10 cellular contexts compared by ENCODE assay signal in the genomic region with DNA sequence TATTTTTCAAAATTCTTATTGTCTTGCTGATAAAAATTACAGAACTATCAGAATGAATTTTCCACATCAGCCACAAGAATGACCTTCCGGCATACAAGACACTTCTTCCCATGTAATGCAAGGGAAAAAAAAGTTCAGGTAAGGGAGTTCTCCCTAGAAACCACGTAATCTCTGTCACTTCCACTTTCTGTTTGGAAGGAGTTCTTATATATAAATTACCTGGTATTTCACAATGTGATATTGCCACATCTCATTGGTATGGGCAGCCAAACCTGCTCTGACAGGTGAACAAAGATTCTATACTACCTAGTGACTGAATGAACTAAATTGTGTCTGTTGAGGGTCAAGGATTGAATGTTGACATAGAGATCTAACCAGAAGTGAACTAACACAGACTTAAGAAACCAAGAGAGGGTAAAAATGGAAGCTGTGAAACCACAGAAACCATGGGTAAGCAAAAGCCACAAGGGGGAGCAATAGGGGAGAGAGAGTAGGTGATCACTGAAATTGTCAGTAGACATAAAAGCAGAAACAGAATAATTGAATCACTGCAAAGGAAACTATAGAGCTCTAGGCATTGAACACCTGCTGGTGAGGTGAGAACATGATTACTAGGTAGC.
DNase-seq lines count a peak whose midpoint lies in the region; ATAC-seq and TF ChIP-seq lines count a peak whose summit lies in the region.
"Had no signal": no experiment of that assay in that cellular context is flagged by ENCODE, and none has a peak within 500 bp of the region (broad histone marks: within the 10 kb centered on the region; RNA-seq: fewer than 3 reads in every experiment).

No MANE protein-coding gene starts in this region.

- H3K9me2 ChIP-seq in OCI-LY7 (ENCODE audit: insufficient read depth, low read length), result no peaks in the 10 kb centered on the region

- H3K4me1 ChIP-seq in OCI-LY7 (ENCODE audit: insufficient read depth, low read length, poor library complexity, severe bottlenecking), result no peaks in the 10 kb centered on the region
- no peaks in the 10 kb centered on the region for H3K4me1 ChIP-seq in mesendoderm (ENCODE audit: control insufficient read depth, low read depth, low read length)
- no peaks in the 10 kb centered on the region for H3K4me1 ChIP-seq in suprapubic skin

- no peak overlapping the region for H2BK15ac ChIP-seq in mesendoderm (replicated peaks; ENCODE audit: low read depth)

- no peak overlapping the region for H3K27ac Mint-ChIP-seq in activated CD8-positive, alpha-beta memory T cell treated with anti-CD3 and anti-CD28 coated beads, Interleukin-2, amount 10 ng/mL, durations not matched to agents 7 days and 5 days
- H3K27ac Mint-ChIP-seq: activated naive CD4-positive, alpha-beta T cell treated with anti-CD3 and anti-CD28 coated beads, Interleukin-2, amount 50 U/mL, for 72 hours had no signal

- no peak overlapping the region for H3K4ac ChIP-seq in mesendoderm (ENCODE audit: low read depth, low read length)

- CTCF ChIA-PET in OCI-LY7 (lab: Charles Lee; ENCODE audit: unreplicated experiment), result no interaction called here
- CTCF ChIA-PET in activated CD8-positive, alpha-beta memory T cell treated with anti-CD3 and anti-CD28 coated beads, Interleukin-2, amount 10 ng/mL, durations not matched to agents 7 days and 5 days (lab: Charles Lee), result no interaction called here

- H3K4me3 Mint-ChIP-seq in activated CD8-positive, alpha-beta memory T cell treated with anti-CD3 and anti-CD28 coated beads, Interleukin-2, amount 10 ng/mL, durations not matched to agents 7 days and 5 days, result no peak overlapping the region

- intact Hi-C loops in OCI-LY7 (cut with micrococcal nuclease; ENCODE audit: unreplicated experiment), result no loop called here

- no peak overlapping the region for H3K18ac ChIP-seq in mesendoderm (ENCODE audit: low read length)

- H3K27ac ChIP-seq in OCI-LY7 (ENCODE audit: low read depth, low read length, poor library complexity, severe bottlenecking) (no peak overlapping the region), mesendoderm (ENCODE audit: low read depth, low read length) (no peak overlapping the region), suprapubic skin (no peak overlapping the region)
- H3K27ac ChIP-seq: skin epidermis had no signal

- ATAC-seq in GM18873 (IDR thresholded peaks at IDR 0.05; ENCODE audit: low FRiP score, unreplicated experiment) (peak; percentile 86), HG03066 (IDR thresholded peaks at IDR 0.05; ENCODE audit: low read depth, unreplicated experiment) (peak; percentile 99)
- ATAC-seq in activated CD8-positive, alpha-beta memory T cell treated with anti-CD3 and anti-CD28 coated beads, Interleukin-2, amount 10 ng/mL, durations not matched to agents 7 days and 5 days, result no peak

- H3K79me2 ChIP-seq in OCI-LY7 (ENCODE audit: insufficient read depth, low read depth, low read length) (no peaks in the 10 kb centered on the region), mesendoderm (ENCODE audit: control insufficient read depth, insufficient read depth, low read length) (no peaks in the 10 kb centered on the region)

- no peaks in the 10 kb centered on the region for H3K79me1 ChIP-seq in mesendoderm (ENCODE audit: low read length)

- H3K56ac ChIP-seq in mesendoderm (ENCODE audit: low read length), result no peak overlapping the region

- WGBS in mesendoderm (ENCODE audit: extremely low coverage, insufficient coverage, low lambda C conversion rate), result no CpG with 5 or more reads among the region's 2 CpGs
- 59% methylated on average over 2 of the region's 2 CpGs for WGBS in suprapubic skin

- no peak overlapping the region for H2AK5ac ChIP-seq in mesendoderm (ENCODE audit: low read length)

- H3K9me3 Mint-ChIP-seq in activated CD8-positive, alpha-beta memory T cell treated with anti-CD3 and anti-CD28 coated beads, Interleukin-2, amount 10 ng/mL, durations not matched to agents 7 days and 5 days (ENCODE audit: low read depth), result peaks cover 12% of the 10 kb centered on the region

- no TSS peak for BruUV-seq in OCI-LY7 (replicated peaks; lab: Mats Ljungman, UMichigan)

- H3K36me3 ChIP-seq in OCI-LY7 (ENCODE audit: insufficient read depth, low read length), result no peaks in the 10 kb centered on the region
- no peaks in the 10 kb centered on the region for H3K36me3 ChIP-seq in mesendoderm (ENCODE audit: control insufficient read depth, insufficient read depth, low read length)
- H3K36me3 ChIP-seq in suprapubic skin, result no peaks in the 10 kb centered on the region

- H3K9ac ChIP-seq in mesendoderm (ENCODE audit: low read length), result no peak overlapping the region

- no peak overlapping the region for H3K4me2 ChIP-seq in OCI-LY7 (ENCODE audit: low read length)
- H3K4me2 ChIP-seq in mesendoderm (ENCODE audit: low read length), result no peak overlapping the region

- TF ChIP-seq CTCF in OCI-LY7 (conservative IDR thresholded peaks at IDR 0.05; ENCODE audit: low read length), result peak; percentile 69
- no peak for TF ChIP-seq CTCF in suprapubic skin (IDR thresholded peaks at IDR 0.05)

- DNase-seq in AML-193 (lab: John Stamatoyannopoulos, UW) (peak; percentile 1 to 35), OCI-LY7 (ENCODE audit: low spot score) (peak; percentile 8), mesendoderm (peak; percentile 71), suprapubic skin (ENCODE audit: low spot score in 2 of 2) (no peak), amniotic stem cell (lab: John Stamatoyannopoulos, UW) (no peak)
- no peak for DNase-seq in activated CD8-positive, alpha-beta memory T cell treated with anti-CD3 and anti-CD28 coated beads, Interleukin-2, amount 10 ng/mL, durations not matched to agents 7 days and 5 days

- H3K36me3 Mint-ChIP-seq in activated CD8-positive, alpha-beta memory T cell treated with anti-CD3 and anti-CD28 coated beads, Interleukin-2, amount 10 ng/mL, durations not matched to agents 7 days and 5 days, result no peaks in the 10 kb centered on the region
- H3K36me3 Mint-ChIP-seq: activated naive CD4-positive, alpha-beta T cell treated with anti-CD3 and anti-CD28 coated beads, Interleukin-2, amount 50 U/mL, for 72 hours had no signal

- no peaks in the 10 kb centered on the region for H3K27me3 Mint-ChIP-seq in activated CD8-positive, alpha-beta memory T cell treated with anti-CD3 and anti-CD28 coated beads, Interleukin-2, amount 10 ng/mL, durations not matched to agents 7 days and 5 days

- H2AFZ ChIP-seq in OCI-LY7 (ENCODE audit: low read length), result no peak overlapping the region

- H4K5ac ChIP-seq in mesendoderm (ENCODE audit: low read length), result no peak overlapping the region

- peaks cover 3% of the 10 kb centered on the region for H3K4me1 Mint-ChIP-seq in activated CD8-positive, alpha-beta memory T cell treated with anti-CD3 and anti-CD28 coated beads, Interleukin-2, amount 10 ng/mL, durations not matched to agents 7 days and 5 days

- H4K8ac ChIP-seq in mesendoderm (ENCODE audit: low read depth, low read length), result no peak overlapping the region

- POLR2A ChIA-PET in OCI-LY7 (lab: Charles Lee), result interaction anchor here (0.7 kb wide), 1 partner anchor 1819 kb away, joined by 3 read pairs; no protein-coding TSS in a partner anchor

- H2BK5ac ChIP-seq in mesendoderm (ENCODE audit: low read length), result no peak overlapping the region

- no peak overlapping the region for H2BK120ac ChIP-seq in mesendoderm (ENCODE audit: low read depth, low read length)

- H3K27me3 ChIP-seq in mesendoderm (ENCODE audit: insufficient read depth, low read length, poor library complexity) (no peaks in the 10 kb centered on the region), suprapubic skin (no peaks in the 10 kb centered on the region)

- no peaks in the 10 kb centered on the region for H3K9me3 ChIP-seq in OCI-LY7 (ENCODE audit: low read length)
- no peaks in the 10 kb centered on the region for H3K9me3 ChIP-seq in suprapubic skin

- no peaks in the 10 kb centered on the region for H4K20me1 ChIP-seq in OCI-LY7 (ENCODE audit: insufficient read depth, low read length)

- no peak for TF ChIP-seq POLR2A in suprapubic skin (IDR thresholded peaks at IDR 0.05)

- H3K23ac ChIP-seq in mesendoderm (ENCODE audit: low read length), result no peak overlapping the region

- H3K4me3 ChIP-seq in OCI-LY7 (ENCODE audit: low read depth, low read length, poor library complexity, severe bottlenecking) (no peak overlapping the region), mesendoderm (ENCODE audit: low read length) (no peak overlapping the region), suprapubic skin (no peak overlapping the region)
- H3K4me3 ChIP-seq: skin epidermis had no signal

- TF ChIP-seq EP300 in suprapubic skin (IDR thresholded peaks at IDR 0.05), result no peak

Comparison
In these comparisons a context has a peak if more than half of its experiments do, and no peak if none do; other contexts are left out.
1. DNase-seq: peak in AML-193 (2 of 2), OCI-LY7 (single experiment) and mesendoderm (single experiment); none in suprapubic skin (0 of 2), amniotic stem cell (single experiment) and activated CD8-positive, alpha-beta memory T cell treated with anti-CD3 and anti-CD28 coated beads, Interleukin-2, amount 10 ng/mL, durations not matched to agents 7 days and 5 days (single experiment).